Comparison of ENCODE assay signal across 9 cellular contexts in genomic region chr19:533485-534058, GRCh38. TPM values are rescaled to one million over a fixed set of nuclear protein-coding genes. Genes with fewer than 3 reads are reported as not detected.
DNase-seq lines count a peak whose midpoint lies in the region; ATAC-seq and TF ChIP-seq lines count a peak whose summit lies in the region.
"Had no signal": no experiment of that assay in that cellular context is flagged by ENCODE, and none has a peak within 500 bp of the region (broad histone marks: within the 10 kb centered on the region; RNA-seq: fewer than 3 reads in every experiment).

No MANE protein-coding gene starts in this region.

- no peaks in the 10 kb centered on the region for H3K27me3 Mint-ChIP-seq in activated T-cell treated with anti-CD3 and anti-CD28 coated beads, Interleukin-2, amount 50 U/mL, for 24 hours

- H3K9me3 ChIP-seq in liver (ENCODE audit: control insufficient read depth in 4 of 4, low read length in 3 of 4) (no peaks in the 10 kb centered on the region), tibial artery (no peaks in the 10 kb centered on the region)

- CTCF ChIA-PET in HEK293T (lab: Yijun Ruan, JAX) = interaction anchor here (3.3 kb wide), 1 partner anchor 23 kb away, joined by 26 read pairs; no protein-coding TSS in a partner anchor

- peaks cover 26% of the 10 kb centered on the region for H3K36me3 Mint-ChIP-seq in activated T-cell treated with anti-CD3 and anti-CD28 coated beads, Interleukin-2, amount 50 U/mL, for 24 hours (ENCODE audit: low read depth)

- H3K27ac ChIP-seq in liver (ENCODE audit: low read depth in 1 of 2, low read length in 2 of 2) (peak overlapping the region; percentile 83 to 95), tibial artery (peak overlapping the region; percentile 97)

- H3K4me3 ChIP-seq in astrocyte of the spinal cord (ENCODE audit: low read depth, low read length) (peak overlapping the region; percentile 91), liver (ENCODE audit: low read depth in 1 of 3, low read length in 3 of 3) (peak overlapping the region; percentile 81 to 83 (median 83)), tibial artery (peak overlapping the region; percentile 78 to 90)

- peak overlapping the region; percentile 85 to 86 for H3K9ac ChIP-seq in liver (ENCODE audit: low read depth in 1 of 2, low read length in 2 of 2)

- peaks cover 15 to 37% (median 22%) of the 10 kb centered on the region in 4 donors for H3K4me1 ChIP-seq in liver (ENCODE audit: control insufficient read depth in 4 of 4, insufficient read depth in 4 of 4, low read length in 3 of 4)
- peaks cover 7 to 38% (median 31%) of the 10 kb centered on the region in 4 donors for H3K4me1 ChIP-seq in tibial artery

- peak overlapping the region; percentile 87 for H3K4me3 Mint-ChIP-seq in activated T-cell treated with anti-CD3 and anti-CD28 coated beads, Interleukin-2, amount 50 U/mL, for 24 hours

- H3K9me3 Mint-ChIP-seq in activated T-cell treated with anti-CD3 and anti-CD28 coated beads, Interleukin-2, amount 50 U/mL, for 24 hours = no peaks in the 10 kb centered on the region

- H3K27me3 ChIP-seq in liver (ENCODE audit: control insufficient read depth in 4 of 4, insufficient read depth in 4 of 4, low read length in 3 of 4) = no peaks in the 10 kb centered on the region
- H3K27me3 ChIP-seq in tibial artery = no peaks in the 10 kb centered on the region

- peaks cover 27% of the 10 kb centered on the region for H3K4me1 Mint-ChIP-seq in activated T-cell treated with anti-CD3 and anti-CD28 coated beads, Interleukin-2, amount 50 U/mL, for 24 hours (ENCODE audit: low read depth)

- 39% methylated on average over 17 of the region's 17 CpGs for WGBS in liver

- no peak for DNase-seq in activated T-cell treated with anti-CD3 and anti-CD28 coated beads, Interleukin-2, amount 50 U/mL, for 24 hours
- DNase-seq in activated T-cell treated with anti-CD3 and anti-CD28 coated beads, Interleukin-2, amount 50 U/mL, for 48 hours = no peak
- DNase-seq in astrocyte of the spinal cord (ENCODE audit: low read depth, low spot score) = no peak
- no peak for DNase-seq in tibial artery
- DNase-seq in kidney tubule cell (ENCODE audit: low spot score) = no peak
- no peak for DNase-seq in HEK293T (ENCODE audit: extremely low spot score)

- in situ Hi-C loops in astrocyte of the spinal cord (cut with HindIII; ENCODE audit: low sequenced_read_pairs) = no loop called here

- POLR2A ChIA-PET in HEK293T (lab: Yijun Ruan, JAX) = interaction anchor here (1.0 to 1.8 kb wide), 2 partner anchors 9 to 48 kb away, joined by 3 to 5 read pairs; no protein-coding TSS in a partner anchor

- intact Hi-C loops in tibial artery (cut with DNase I; ENCODE audit: low total_unique reads) = no loop called here

- TF ChIP-seq RAD21 in liver (IDR thresholded peaks at IDR 0.05) = no peak

- no peak for ATAC-seq in HG03565 (IDR thresholded peaks at IDR 0.05; ENCODE audit: unreplicated experiment)

- H3K27ac Mint-ChIP-seq in activated T-cell treated with anti-CD3 and anti-CD28 coated beads, Interleukin-2, amount 50 U/mL, for 24 hours = peak overlapping the region; percentile 40

- peaks cover 2 to 19% (median 10%) of the 10 kb centered on the region in 4 donors for H3K36me3 ChIP-seq in liver (ENCODE audit: control insufficient read depth in 4 of 4, insufficient read depth in 3 of 4, low read depth in 1 of 4, low read length in 3 of 4)
- H3K36me3 ChIP-seq in tibial artery = peaks cover 22 to 34% (median 32%) of the 10 kb centered on the region in 3 donors

- TF ChIP-seq CTCF in astrocyte of the spinal cord (IDR thresholded peaks at IDR 0.05; ENCODE audit: low read depth, low read length) (no peak), liver (IDR thresholded peaks at IDR 0.05; ENCODE audit: low read depth, low read length, missing input control) (no peak), tibial artery (IDR thresholded peaks at IDR 0.05) (no peak)

TF ChIP-seq in liver, 16 proteins besides CTCF, POLR2A, EP300 and RAD21:
- no peak for TF ChIP-seq RXRA (IDR thresholded peaks at IDR 0.05)
- TF ChIP-seq GABPA (IDR thresholded peaks at IDR 0.05 in 1 of 2, conservative IDR thresholded peaks at IDR 0.05 in 1 of 2) = no peak
- no peak for TF ChIP-seq EGR1 (IDR thresholded peaks at IDR 0.05; ENCODE audit: low read depth in 2 of 2)
- TF ChIP-seq ZBTB33 (IDR thresholded peaks at IDR 0.05) = no peak
- TF ChIP-seq MAX (IDR thresholded peaks at IDR 0.05) = no peak
- TF ChIP-seq YY1 (IDR thresholded peaks at IDR 0.05) = no peak
- TF ChIP-seq TAF1 (conservative IDR thresholded peaks at IDR 0.05) = no peak
- no peak for TF ChIP-seq ATF3 (IDR thresholded peaks at IDR 0.05)
- TF ChIP-seq JUND (IDR thresholded peaks at IDR 0.05) = no peak
- TF ChIP-seq NR2F2 (IDR thresholded peaks at IDR 0.05) = no peak
- no peak for TF ChIP-seq HNF4A (conservative IDR thresholded peaks at IDR 0.05)
- TF ChIP-seq FOXA1 (IDR thresholded peaks at IDR 0.05) = no peak
TF ChIP-seq in liver: peak in this region for 0.

TF ChIP-seq in HEK293T, 16 proteins besides CTCF, POLR2A, EP300 and RAD21:
- no peak for TF ChIP-seq CTBP1 (IDR thresholded peaks at IDR 0.05; ENCODE audit: borderline replicate concordance)
- TF ChIP-seq BHLHE40 (IDR thresholded peaks at IDR 0.05; ENCODE audit: borderline replicate concordance) = no peak
- TF ChIP-seq FOXA1 (IDR thresholded peaks at IDR 0.05) = no peak
- no peak for TF ChIP-seq ZNF384 (IDR thresholded peaks at IDR 0.05)
- TF ChIP-seq TARDBP (IDR thresholded peaks at IDR 0.05) = no peak
- no peak for TF ChIP-seq PKNOX1 (IDR thresholded peaks at IDR 0.05)
- TF ChIP-seq HDGF (IDR thresholded peaks at IDR 0.05; ENCODE audit: borderline replicate concordance) = no peak
- TF ChIP-seq SUZ12 (IDR thresholded peaks at IDR 0.05) = no peak
- TF ChIP-seq SP1 (IDR thresholded peaks at IDR 0.05) = no peak
- TF ChIP-seq FOXM1 (IDR thresholded peaks at IDR 0.05; ENCODE audit: borderline replicate concordance) = no peak
- no peak for TF ChIP-seq L3MBTL2 (conservative IDR thresholded peaks at IDR 0.05)
- TF ChIP-seq NFRKB (IDR thresholded peaks at IDR 0.05) = no peak
- TF ChIP-seq ELF4 (IDR thresholded peaks at IDR 0.05) = no peak
- no peak for TF ChIP-seq FOXK2 (IDR thresholded peaks at IDR 0.05)
- TF ChIP-seq ARNT (IDR thresholded peaks at IDR 0.05) = no peak
- TF ChIP-seq LEF1 (IDR thresholded peaks at IDR 0.05; ENCODE audit: borderline replicate concordance) = no peak

RNA-seq across cellular contexts. Expression of gene CDC34, which starts 2.0 kb away (rescaled TPM):
- 10 to 100 TPM; 29.6 to 83.8 TPM for total RNA-seq in liver
- 10 to 100 TPM; 19.2 to 53.9 TPM for polyA plus RNA-seq in liver

RNA-seq across cellular contexts. Expression of gene GZMM, which starts 10.3 kb away (rescaled TPM):
- total RNA-seq in liver = 1 to 10 TPM; 1.0 to 1.1 TPM
- polyA plus RNA-seq in liver = 1 to 10 TPM in 1 of 2 donors, under 1 TPM in 1; 0.28 to 1.3 TPM
- total RNA-seq: dermis microvascular lymphatic vessel endothelial cell had no signal

RNA-seq across cellular contexts. Expression of gene TPGS1, which starts 26.3 kb away (rescaled TPM):
- 10 to 100 TPM; 15.1 to 15.5 TPM for total RNA-seq in liver
- 10 to 100 TPM in 1 of 2 donors, 1 to 10 TPM in 1; 1.7 to 14.3 TPM for polyA plus RNA-seq in liver

RNA-seq across cellular contexts. Expression of gene MADCAM1, which starts 37.3 kb away (rescaled TPM):
- total RNA-seq in liver = under 1 TPM; 0.17 to 0.23 TPM
- under 1 TPM; 0.25 to 0.32 TPM for polyA plus RNA-seq in liver
- total RNA-seq: dermis microvascular lymphatic vessel endothelial cell had no signal

RNA-seq across cellular contexts. Expression of gene BSG, which starts 38.8 kb away (rescaled TPM):
- total RNA-seq in liver = 100 to 1,000 TPM in 1 of 2 donors, 10 to 100 TPM in 1; 80.4 to 367 TPM
- polyA plus RNA-seq in liver = 100 to 1,000 TPM; 146 to 152 TPM
